Comparison of ENCODE assay signal across 8 cellular contexts in the genomic region with DNA sequence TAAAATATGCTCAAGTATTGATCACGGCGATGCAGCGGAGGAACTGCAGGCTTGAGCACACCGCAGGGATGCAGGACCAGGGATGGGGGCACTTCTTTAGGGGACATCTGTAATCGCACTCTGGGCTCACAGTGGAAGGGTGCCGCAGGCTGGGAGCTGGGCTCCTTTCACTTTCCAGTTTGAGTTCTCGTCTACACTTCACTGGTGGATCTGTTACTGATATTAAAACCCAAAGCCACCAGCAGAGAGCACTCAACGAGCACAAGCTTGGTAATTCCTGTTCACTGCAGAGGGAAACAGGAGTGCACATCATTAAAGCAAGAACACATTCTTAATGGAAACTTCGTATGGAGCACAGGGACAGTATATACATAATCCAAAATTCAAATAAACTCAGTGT.
DNase-seq lines count a peak whose midpoint lies in the region; ATAC-seq and TF ChIP-seq lines count a peak whose summit lies in the region.

No MANE protein-coding gene starts in this region.

- H3K4me3 ChIP-seq in RWPE2 (ENCODE audit: severe bottlenecking) = no peak overlapping the region
- H3K4me3 ChIP-seq in foreskin fibroblast (ENCODE audit: low read depth in 1 of 2, low read length in 2 of 2) = peak overlapping the region in 1 of 2 donors; percentile 21

- H3K27ac ChIP-seq in RWPE2 (ENCODE audit: poor library complexity, severe bottlenecking) = no peak overlapping the region

- no peaks in the 10 kb centered on the region for H3K36me3 ChIP-seq in RWPE2 (ENCODE audit: low read depth)

- DNase-seq in RWPE2 (ENCODE audit: low spot score) = no peak
- DNase-seq in foreskin fibroblast = peak; percentile 59 to 81
- peak; percentile 77 for DNase-seq in renal cortical epithelial cell (ENCODE audit: low read depth)

- ATAC-seq in HG02885 (IDR thresholded peaks at IDR 0.05; ENCODE audit: poor library complexity, unreplicated experiment) = peak; percentile 76
- ATAC-seq in RWPE2 (ENCODE audit: low read depth) = peak; percentile 32; the same call in 1 of the 3 replicates
- ATAC-seq in GM19395 (IDR thresholded peaks at IDR 0.05; ENCODE audit: unreplicated experiment) = no peak
- ATAC-seq in GM18517 (IDR thresholded peaks at IDR 0.05; ENCODE audit: unreplicated experiment) = no peak
- ATAC-seq in GM21515 (IDR thresholded peaks at IDR 0.05; ENCODE audit: unreplicated experiment) = no peak

- H3K9me3 ChIP-seq in RWPE2 (ENCODE audit: severe bottlenecking) = no peaks in the 10 kb centered on the region

- TF ChIP-seq CTCF in GM12874 (IDR thresholded peaks at IDR 0.05; ENCODE audit: insufficient read depth, low read depth, low read length) = 0 out of 2 replicates have a peak, but pooled peaks have one; percentile 36
- TF ChIP-seq CTCF in RWPE2 (IDR thresholded peaks at IDR 0.05; ENCODE audit: poor library complexity, severe bottlenecking) = peak; percentile 78
- TF ChIP-seq CTCF in foreskin fibroblast (IDR thresholded peaks at IDR 0.05; ENCODE audit: low read depth, low read length) = peak; percentile 66

- H3K27me3 ChIP-seq in RWPE2 (ENCODE audit: insufficient read depth, poor library complexity, severe bottlenecking) = no peaks in the 10 kb centered on the region

- peaks cover 49% of the 10 kb centered on the region for H3K4me1 ChIP-seq in RWPE2 (ENCODE audit: insufficient read depth, poor library complexity, severe bottlenecking)

Comparison
In these comparisons a context has a peak if more than half of its experiments do, and no peak if none do; other contexts are left out.
1. ATAC-seq: peak in HG02885 (single experiment) and RWPE2 (single experiment); none in GM19395 (single experiment), GM18517 (single experiment) and GM21515 (single experiment).
2. Peak in every context shown above with its lines, with median percentiles within 50 percentile points of each other: CTCF ChIP-seq.